ENCODE assay signal across 8 cellular contexts in genomic region chr11:65637794-65638317, GRCh38. TPM values are rescaled to one million over a fixed set of nuclear protein-coding genes. Genes with fewer than 3 reads are reported as not detected.
DNase-seq lines count a peak whose midpoint lies in the region; ATAC-seq, FAIRE-seq and TF ChIP-seq lines count a peak whose summit lies in the region.

TSS of gene SIPA1 (plus strand) at chr11:65638101. CDS start at chr11:65640922, 2,821 bp downstream.

- peak within 1 kb of the TSS; percentile 90 for H3K27ac Mint-ChIP-seq in activated CD8-positive, alpha-beta T cell treated with anti-CD3 and anti-CD28 coated beads for 36 hours

- ATAC-seq in HG02885 (IDR thresholded peaks at IDR 0.05; ENCODE audit: poor library complexity, unreplicated experiment) (peak; percentile 51), lower lobe of right lung (peak; percentile 82 to 87)
- ATAC-seq in activated CD8-positive, alpha-beta T cell treated with anti-CD3 and anti-CD28 coated beads for 36 hours = peak; percentile 63

- H3K4me1 Mint-ChIP-seq in activated CD8-positive, alpha-beta T cell treated with anti-CD3 and anti-CD28 coated beads for 36 hours (ENCODE audit: low read depth) = peaks cover 30% of the 10 kb centered on the region

- POLR2A ChIA-PET in activated CD8-positive, alpha-beta T cell treated with anti-CD3 and anti-CD28 coated beads for 36 hours (lab: Charles Lee) = interaction anchor here (0.7 to 23.0 kb wide), 12 partner anchors 9 to 141 kb away, joined by 3 to 320 read pairs (median 4); partner anchors contain the start of genes EHBP1L1, PCNX3 and RELA

- CTCF ChIA-PET in activated CD8-positive, alpha-beta T cell treated with anti-CD3 and anti-CD28 coated beads for 36 hours (lab: Charles Lee) = interaction anchor here (0.9 to 3.2 kb wide), 7 partner anchors 11 to 323 kb away, joined by 3 to 17 read pairs (median 6); partner anchors contain the start of genes CDC42EP2 and PCNX3

- no peaks in the 10 kb centered on the region for H3K27me3 Mint-ChIP-seq in activated CD8-positive, alpha-beta T cell treated with anti-CD3 and anti-CD28 coated beads for 36 hours

- peaks cover 42% of the 10 kb centered on the region for H3K36me3 Mint-ChIP-seq in activated CD8-positive, alpha-beta T cell treated with anti-CD3 and anti-CD28 coated beads for 36 hours (ENCODE audit: low read depth)

- intact Hi-C loops in activated CD8-positive, alpha-beta T cell treated with anti-CD3 and anti-CD28 coated beads for 36 hours (cut with micrococcal nuclease) = no loop called here
- intact Hi-C loops in lower lobe of right lung (cut with DNase I) = no loop called here

- FAIRE-seq in GM12891 (lab: Jason Lieb, UNC) = no peak

- no peak for TF ChIP-seq CTCF in activated CD8-positive, alpha-beta T cell treated with anti-CD3 and anti-CD28 coated beads for 36 hours (IDR thresholded peaks at IDR 0.05)
- peak; percentile 48 for TF ChIP-seq CTCF in lower lobe of right lung (IDR thresholded peaks at IDR 0.05)

- peak within 1 kb of the TSS; percentile 95 for H3K4me3 ChIP-seq in lower lobe of right lung

- peak within 1 kb of the TSS; percentile 77 for H3K4me3 Mint-ChIP-seq in activated CD8-positive, alpha-beta T cell treated with anti-CD3 and anti-CD28 coated beads for 36 hours

- peak; percentile 90 for DNase-seq in GM12891 (ENCODE audit: insufficient read length, low spot score)
- DNase-seq in NCI-H69 (lab: John Stamatoyannopoulos, UW) = peak; percentile 89
- peak; percentile 75 for DNase-seq in activated CD8-positive, alpha-beta T cell treated with anti-CD3 and anti-CD28 coated beads for 36 hours
- DNase-seq in effector CD4-positive, alpha-beta T cell = peak; percentile 67
- peak; percentile 77 for DNase-seq in lower lobe of right lung
- peak in 2 of 3 donors; percentile 52 to 77 for DNase-seq in stimulated activated CD4-positive, alpha-beta T cell treated with anti-CD3 and anti-CD28 coated beads, TNF-alpha, amount 100 ng/mL, for 1 hour (ENCODE audit: low read depth in 3 of 3, low spot score in 1 of 3)
- no peak for DNase-seq in NCI-H2107 (lab: John Stamatoyannopoulos, UW)

- peaks cover 52% of the 10 kb centered on the region for H3K36me3 ChIP-seq in lower lobe of right lung

- no peaks in the 10 kb centered on the region for H3K9me3 ChIP-seq in lower lobe of right lung

- no peaks in the 10 kb centered on the region for H3K27me3 ChIP-seq in lower lobe of right lung (ENCODE audit: low read depth)

- peak; percentile 47; the same call in 1 of the 2 replicates for TF ChIP-seq POLR2A in GM12891 (IDR thresholded peaks at IDR 0.05; ENCODE audit: low read depth, low read length)

- no peaks in the 10 kb centered on the region for H3K9me3 Mint-ChIP-seq in activated CD8-positive, alpha-beta T cell treated with anti-CD3 and anti-CD28 coated beads for 36 hours

- peaks cover 53% of the 10 kb centered on the region for H3K4me1 ChIP-seq in lower lobe of right lung

- H3K27ac ChIP-seq in lower lobe of right lung = peak within 1 kb of the TSS; percentile 93

TF ChIP-seq in GM12891, 5 proteins besides CTCF, POLR2A, EP300 and RAD21:
- TF ChIP-seq TAF1 (IDR thresholded peaks at IDR 0.05; ENCODE audit: low read depth, low read length) (0 out of 2 replicates have a peak, but pooled peaks have one; percentile 7), POU2F2 (IDR thresholded peaks at IDR 0.05; ENCODE audit: low read depth, low read length) (no peak), POLR2AphosphoS5 (IDR thresholded peaks at IDR 0.05; ENCODE audit: low read depth, low read length) (peak; percentile 77)

RNA-seq across cellular contexts. Expression of gene SIPA1, which starts in this region (rescaled TPM):
- 62.2 TPM for polyA plus RNA-seq in GM12891 (2012; ENCODE audit: low read depth, missing spikeins)
- total RNA-seq in activated CD8-positive, alpha-beta T cell treated with anti-CD3 and anti-CD28 coated beads for 36 hours = 100 to 1,000 TPM; 172 to 180 TPM
- total RNA-seq in lower lobe of right lung = 102 TPM
